Comparison of ENCODE assay signal across 8 cellular contexts in genomic region chr11:7892751-7893356, GRCh38. TPM values are rescaled to one million over a fixed set of nuclear protein-coding genes. Genes with fewer than 3 reads are reported as not detected.
DNase-seq lines count a peak whose midpoint lies in the region; ATAC-seq and TF ChIP-seq lines count a peak whose summit lies in the region.

No MANE protein-coding gene starts in this region.

- no peaks in the 10 kb centered on the region for H3K4me1 Mint-ChIP-seq in CD14-positive monocyte

- no peaks in the 10 kb centered on the region for H3K9me3 Mint-ChIP-seq in CD14-positive monocyte

- peaks cover 5 to 18% (median 9%) of the 10 kb centered on the region in 3 donors for H3K27me3 Mint-ChIP-seq in CD14-positive monocyte (ENCODE audit: low read depth in 3 of 3)

- no peaks in the 10 kb centered on the region for H3K36me3 Mint-ChIP-seq in CD14-positive monocyte

- no peak overlapping the region for H3K4me3 Mint-ChIP-seq in CD14-positive monocyte

- no peak overlapping the region for H3K27ac Mint-ChIP-seq in CD14-positive monocyte

- intact Hi-C loops in CD14-positive monocyte (cut with micrococcal nuclease): loop anchor here in 1 of 2 donors (5.0 kb wide), 1 partner anchor 94 kb away; the partner anchor contains the start of gene EIF3F

- ATAC-seq in GM18511 (IDR thresholded peaks at IDR 0.05; ENCODE audit: unreplicated experiment): peak; percentile 70
- ATAC-seq in HG02885 (IDR thresholded peaks at IDR 0.05; ENCODE audit: poor library complexity, unreplicated experiment): peak; percentile 63
- no peak for ATAC-seq in GM18520 (IDR thresholded peaks at IDR 0.05; ENCODE audit: unreplicated experiment)

- DNase-seq in CD14-positive monocyte (ENCODE audit: low spot score) (no peak), NCI-H2029 (lab: John Stamatoyannopoulos, UW) (peak; percentile 16), glomerular endothelial cell (ENCODE audit: extremely low read depth, low read depth, low spot score) (peak; percentile 54), retina (peak; percentile 55)

- H3K27ac ChIP-seq in VCaP: peak overlapping the region; percentile 41; the same call in 1 of the 2 replicates

- peak; percentile 76 for TF ChIP-seq CTCF in CD14-positive monocyte (IDR thresholded peaks at IDR 0.05)
- TF ChIP-seq CTCF in VCaP (conservative IDR thresholded peaks at IDR 0.05): peak; percentile 83

RNA-seq across cellular contexts. Expression of gene OR10A6, which starts 38.2 kb away (rescaled TPM):
- polyA plus RNA-seq in CD14-positive monocyte: not detected
- total RNA-seq in glomerular endothelial cell: not detected in 2 replicates

RNA-seq across cellular contexts. Expression of gene OR10A3, which starts 48.7 kb away (rescaled TPM):
- polyA plus RNA-seq in CD14-positive monocyte: not detected
- total RNA-seq in glomerular endothelial cell: not detected in 2 replicates
